Comparison of ENCODE assay signal across 1 cellular context in genomic region chr9:34620061-34620994, GRCh38.
A peak's percentile ranks its signal among the peaks of the same experiment; 100 is the strongest.
TF ChIP-seq lines count a peak whose summit lies in the region.

Gene DCTN3 (minus strand): TSS chr9:34620495. CDS start chr9:34620464, 31 bp downstream.

TF ChIP-seq in HepG2, 621 proteins besides CTCF, POLR2A, EP300 and RAD21 (continued from another document and continues in another):
- TF ChIP-seq HINFP (CRISPR knock-in tag; IDR thresholded peaks at IDR 0.05; ENCODE audit: low read depth) (no peak), SP2 (CRISPR knock-in tag; IDR thresholded peaks at IDR 0.05) (peak; percentile 91), THAP11 (CRISPR knock-in tag; IDR thresholded peaks at IDR 0.05) (peak; percentile 80), SIN3A (IDR thresholded peaks at IDR 0.05; ENCODE audit: borderline replicate concordance, low read depth, low read length) (peak; percentile 93), IKZF5 (CRISPR knock-in tag; IDR thresholded peaks at IDR 0.05) (0 out of 2 replicates have a peak, but pooled peaks have one; percentile 52), ZFY (CRISPR knock-in tag; IDR thresholded peaks at IDR 0.05) (peak; percentile 75; the same call in 1 of the 2 replicates), MEIS2 (CRISPR knock-in tag; IDR thresholded peaks at IDR 0.05) (peak; percentile 49; the same call in 1 of the 2 replicates), CREB3 (CRISPR knock-in tag; IDR thresholded peaks at IDR 0.05) (no peak), MAFG (CRISPR knock-in tag; IDR thresholded peaks at IDR 0.05) (no peak), YEATS2 (CRISPR knock-in tag; IDR thresholded peaks at IDR 0.05; ENCODE audit: borderline replicate concordance) (peak; percentile 74; the same call in 1 of the 2 replicates), ZNF737 (CRISPR knock-in tag; IDR thresholded peaks at IDR 0.05; ENCODE audit: borderline replicate concordance) (no peak), ZBTB43 (CRISPR knock-in tag; conservative IDR thresholded peaks at IDR 0.05) (0 out of 2 replicates have a peak, but pooled peaks have one; percentile 24), ZNF576 (CRISPR knock-in tag; IDR thresholded peaks at IDR 0.05) (no peak), MZF1 (CRISPR knock-in tag; IDR thresholded peaks at IDR 0.05; ENCODE audit: borderline replicate concordance) (no peak), POLR2AphosphoS5 (IDR thresholded peaks at IDR 0.05; ENCODE audit: low read depth, low read length) (peak; percentile 50; the same call in 1 of the 2 replicates), DMAP1 (CRISPR knock-in tag; IDR thresholded peaks at IDR 0.05) (peak; percentile 32; the same call in 1 of the 2 replicates), ATF2 (CRISPR knock-in tag; IDR thresholded peaks at IDR 0.05) (peak; percentile 66; the same call in 1 of the 2 replicates), FOXJ3 (CRISPR knock-in tag; IDR thresholded peaks at IDR 0.05; ENCODE audit: borderline replicate concordance) (no peak), THAP9 (CRISPR knock-in tag; IDR thresholded peaks at IDR 0.05; ENCODE audit: borderline replicate concordance) (peak; percentile 89; the same call in 1 of the 2 replicates), BRD4 (CRISPR knock-in tag; IDR thresholded peaks at IDR 0.05) (0 out of 2 replicates have a peak, but pooled peaks have one; percentile 1), CSRNP1 (CRISPR knock-in tag; IDR thresholded peaks at IDR 0.05) (0 out of 2 replicates have a peak, but pooled peaks have one; percentile 26), MIER3 (CRISPR knock-in tag; IDR thresholded peaks at IDR 0.05; ENCODE audit: borderline replicate concordance) (peak; percentile 52; the same call in 1 of the 2 replicates), ZNF574 (CRISPR knock-in tag; IDR thresholded peaks at IDR 0.05) (peak; percentile 67), ERF (CRISPR knock-in tag; IDR thresholded peaks at IDR 0.05) (no peak; the same call in 1 of the 2 replicates), TCF7 (IDR thresholded peaks at IDR 0.05; ENCODE audit: low read depth) (no peak), ZNF546 (CRISPR knock-in tag; conservative IDR thresholded peaks at IDR 0.05) (0 out of 2 replicates have a peak, but pooled peaks have one; percentile 55), TOPORS (CRISPR knock-in tag; IDR thresholded peaks at IDR 0.05) (no peak), NFYB (CRISPR knock-in tag; IDR thresholded peaks at IDR 0.05) (peak; percentile 85), PBX2 (CRISPR knock-in tag; IDR thresholded peaks at IDR 0.05) (peak; percentile 54; the same call in 1 of the 2 replicates), ZNF235 (CRISPR knock-in tag; IDR thresholded peaks at IDR 0.05; ENCODE audit: borderline replicate concordance) (no peak), RFXAP (CRISPR knock-in tag; IDR thresholded peaks at IDR 0.05; ENCODE audit: borderline replicate concordance) (peak; percentile 40; the same call in 1 of the 2 replicates), GTF3A (CRISPR knock-in tag; conservative IDR thresholded peaks at IDR 0.05) (no peak), ZNF570 (CRISPR knock-in tag; IDR thresholded peaks at IDR 0.05; ENCODE audit: borderline replicate concordance) (no peak), ZNF317 (CRISPR knock-in tag; IDR thresholded peaks at IDR 0.05) (0 out of 2 replicates have a peak, but pooled peaks have one; percentile 31), ARNT2 (CRISPR knock-in tag; IDR thresholded peaks at IDR 0.05; ENCODE audit: low read depth) (no peak), ZNF460 (CRISPR knock-in tag; IDR thresholded peaks at IDR 0.05; ENCODE audit: borderline replicate concordance) (no peak), TBX2 (CRISPR knock-in tag; IDR thresholded peaks at IDR 0.05; ENCODE audit: borderline replicate concordance) (peak; percentile 39), BRF2 (CRISPR knock-in tag; IDR thresholded peaks at IDR 0.05) (no peak), ZNF790 (CRISPR knock-in tag; IDR thresholded peaks at IDR 0.05; ENCODE audit: borderline replicate concordance) (no peak), DNMT1 (CRISPR knock-in tag; IDR thresholded peaks at IDR 0.05) (no peak), KDM5A (IDR thresholded peaks at IDR 0.05; ENCODE audit: borderline replicate concordance, low read length) (peak; percentile 75), CBX5 (CRISPR knock-in tag; IDR thresholded peaks at IDR 0.05; ENCODE audit: borderline replicate concordance) (peak; percentile 23; the same call in 1 of the 2 replicates), GMEB1 (CRISPR knock-in tag; IDR thresholded peaks at IDR 0.05; ENCODE audit: borderline replicate concordance) (no peak)
